ENCODE assay signal across 8 cellular contexts in the genomic region with DNA sequence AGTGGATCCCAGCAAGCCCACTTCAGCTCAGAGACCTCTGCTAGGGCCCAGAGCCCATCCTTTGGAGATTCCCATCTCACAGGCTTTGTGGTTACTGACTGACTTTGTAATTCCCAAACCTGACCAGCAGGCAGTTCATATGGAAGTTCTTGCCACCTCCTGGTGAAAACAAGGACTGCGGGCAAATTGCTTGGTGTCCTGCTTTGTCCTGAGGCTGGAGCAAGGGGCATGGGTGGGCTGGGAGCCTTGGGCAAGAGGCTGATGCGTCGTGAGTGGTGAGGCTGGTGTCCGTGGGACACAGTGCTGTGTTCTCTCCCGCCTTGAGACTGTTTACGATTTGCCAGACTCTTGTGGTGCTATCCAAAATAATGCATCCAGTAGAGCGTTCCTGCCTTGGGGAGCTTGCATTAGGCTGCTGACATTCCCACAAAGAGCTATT.
A peak's percentile ranks its signal among the peaks of the same experiment; 100 is the strongest.
DNase-seq lines count a peak whose midpoint lies in the region; ATAC-seq and TF ChIP-seq lines count a peak whose summit lies in the region.

No MANE protein-coding gene starts in this region.

- H3K9ac ChIP-seq in skeletal muscle tissue (ENCODE audit: low read depth in 1 of 3, low read length in 3 of 3) = peak overlapping the region; percentile 1 to 86 (median 69)

- H3K27me3 Mint-ChIP-seq in WTC11 (ENCODE audit: low read depth) = no peaks in the 10 kb centered on the region

- H3K27ac ChIP-seq in right cardiac atrium (ENCODE audit: low read length) (peak overlapping the region; percentile 97), skeletal muscle tissue (ENCODE audit: low read depth, low read length) (peak overlapping the region; percentile 95)

- H3K9me3 ChIP-seq in right cardiac atrium (ENCODE audit: control insufficient read depth, low read length) (no peaks in the 10 kb centered on the region), skeletal muscle tissue (ENCODE audit: control insufficient read depth in 3 of 3, low read length in 3 of 3) (no peaks in the 10 kb centered on the region)

- no peaks in the 10 kb centered on the region for H3K36me3 ChIP-seq in skeletal muscle tissue (ENCODE audit: control insufficient read depth in 3 of 3, insufficient read depth in 3 of 3, low read length in 3 of 3)

- peaks cover 70% of the 10 kb centered on the region for H3K4me1 Mint-ChIP-seq in WTC11

- TF ChIP-seq CTCF in WTC11 (IDR thresholded peaks at IDR 0.05) = peak; percentile 59; the same call in 1 of the 2 replicates

- H3K9me3 Mint-ChIP-seq in WTC11 = no peaks in the 10 kb centered on the region

- CTCF ChIA-PET in WTC11 (lab: Charles Lee) = interaction anchor here (0.6 to 17.3 kb wide), 44 partner anchors 8 to 178 kb away, joined by 3 to 196 read pairs (median 4); no protein-coding TSS in a partner anchor

- no peak overlapping the region for H3K4me3 Mint-ChIP-seq in WTC11

- intact Hi-C loops in right cardiac atrium (cut with DNase I) = loop anchor here in 2 of 4 donors (5.0 to 10.0 kb wide), 2 partner anchors 40 to 108 kb away; partner anchors contain the start of gene IRF2BPL (in 1 of the 2)

- ATAC-seq in WTC11 (peak; percentile 42), right cardiac atrium (no peak)

- no peak overlapping the region for H3K4me3 ChIP-seq in right cardiac atrium (ENCODE audit: low read length)
- H3K4me3 ChIP-seq in skeletal muscle tissue (ENCODE audit: low read length in 3 of 3) = peak overlapping the region in 2 of 3 donors; percentile 1 to 41

- DNase-seq in EH (ENCODE audit: low read depth) = peak; percentile 83
- DNase-seq in NCI-H146 (lab: John Stamatoyannopoulos, UW) = peak; percentile 63
- peak; percentile 85 for DNase-seq in WTC11 (ENCODE audit: low spot score)
- DNase-seq in right cardiac atrium = peak; percentile 54 to 82 (median 66)
- no peak for DNase-seq in activated naive CD4-positive, alpha-beta T cell treated with anti-CD3 and anti-CD28 coated beads, Interleukin-2, amount 50 U/mL, for 16 hours
- no peak for DNase-seq in Ammon's horn (ENCODE audit: low spot score)
- DNase-seq in middle frontal gyrus (ENCODE audit: extremely low spot score, low spot score) = no peak

- no peaks in the 10 kb centered on the region for H3K36me3 Mint-ChIP-seq in WTC11

- H3K27ac Mint-ChIP-seq in WTC11 = no peak overlapping the region

- H3K4me1 ChIP-seq in right cardiac atrium (ENCODE audit: control insufficient read depth, insufficient read depth, low read length) (peaks cover 27% of the 10 kb centered on the region), skeletal muscle tissue (ENCODE audit: control insufficient read depth in 3 of 3, insufficient read depth in 3 of 3, low read length in 3 of 3) (peaks cover 56 to 69% (median 66%) of the 10 kb centered on the region in 3 donors)

- WGBS in right cardiac atrium = 53% methylated on average over 7 of the region's 7 CpGs

- H3K27me3 ChIP-seq in right cardiac atrium (ENCODE audit: control insufficient read depth, insufficient read depth) = no peaks in the 10 kb centered on the region
- no peaks in the 10 kb centered on the region for H3K27me3 ChIP-seq in skeletal muscle tissue (ENCODE audit: control insufficient read depth in 3 of 3, insufficient read depth in 3 of 3, low read length in 3 of 3)

- POLR2A ChIA-PET in WTC11 (lab: Charles Lee) = interaction anchor here (1.1 to 5.1 kb wide), 4 partner anchors 11 to 115 kb away, joined by 3 to 38 read pairs (median 4); no protein-coding TSS in a partner anchor

TF ChIP-seq in WTC11, 78 proteins besides CTCF, POLR2A, EP300 and RAD21:
- TF ChIP-seq, protein P1, sequence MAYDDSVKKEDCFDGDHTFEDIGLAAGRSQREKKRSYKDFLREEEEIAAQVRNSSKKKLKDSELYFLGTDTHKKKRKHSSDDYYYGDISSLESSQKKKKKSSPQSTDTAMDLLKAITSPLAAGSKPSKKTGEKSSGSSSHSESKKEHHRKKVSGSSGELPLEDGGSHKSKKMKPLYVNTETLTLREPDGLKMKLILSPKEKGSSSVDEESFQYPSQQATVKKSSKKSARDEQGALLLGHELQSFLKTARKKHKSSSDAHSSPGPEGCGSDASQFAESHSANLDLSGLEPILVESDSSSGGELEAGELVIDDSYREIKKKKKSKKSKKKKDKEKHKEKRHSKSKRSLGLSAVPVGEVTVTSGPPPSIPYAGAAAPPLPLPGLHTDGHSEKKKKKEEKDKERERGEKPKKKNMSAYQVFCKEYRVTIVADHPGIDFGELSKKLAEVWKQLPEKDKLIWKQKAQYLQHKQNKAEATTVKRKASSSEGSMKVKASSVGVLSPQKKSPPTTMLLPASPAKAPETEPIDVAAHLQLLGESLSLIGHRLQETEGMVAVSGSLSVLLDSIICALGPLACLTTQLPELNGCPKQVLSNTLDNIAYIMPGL (CRISPR knock-in tag; IDR thresholded peaks at IDR 0.05) = peak; percentile 36; the same call in 1 of the 2 replicates
- no peak for TF ChIP-seq RORB (CRISPR knock-in tag; IDR thresholded peaks at IDR 0.05)

Comparison
In these comparisons a context has a peak if more than half of its experiments do, and no peak if none do; other contexts are left out.
1. DNase-seq: peak in EH (single experiment), NCI-H146 (single experiment), WTC11 (single experiment) and right cardiac atrium (3 of 3); none in activated naive CD4-positive, alpha-beta T cell treated with anti-CD3 and anti-CD28 coated beads, Interleukin-2, amount 50 U/mL, for 16 hours (single experiment), Ammon's horn (single experiment) and middle frontal gyrus (single experiment).